Comparison of ENCODE assay signal across 28 cellular contexts in genomic region chr11:73293356-73293936, GRCh38. TPM values are rescaled to one million over a fixed set of nuclear protein-coding genes. Genes with fewer than 3 reads are reported as not detected.
DNase-seq lines count a peak whose midpoint lies in the region; ATAC-seq, FAIRE-seq and TF ChIP-seq lines count a peak whose summit lies in the region.
"Had no signal": no experiment of that assay in that cellular context is flagged by ENCODE, and none has a peak within 500 bp of the region (broad histone marks: within the 10 kb centered on the region; RNA-seq: fewer than 3 reads in every experiment).

No MANE protein-coding gene starts in this region.

- DNase-seq in HFFc6 (no peak), kidney (peak; percentile 72), trophoblast cell (no peak), omental fat pad (ENCODE audit: low spot score) (no peak), cerebellum (ENCODE audit: low spot score) (no peak), erythroblast (lab: John Stamatoyannopoulos, UW) (no peak)
- DNase-seq: AML-193, Calu3, DMS153, DND-41, HCEC 1CT, NCI-H1092, NCI-H1417 treated with DMSO at 0.1 percent for 48 hours, NCI-H1694 treated with DMSO at 0.1 percent for 48 hours, NCI-H2081, NCI-H2227 treated with DMSO at 0.1 percent for 48 hours, NCI-H69, SHP77 had no signal

- no peak overlapping the region for H3K18ac ChIP-seq in trophoblast cell (ENCODE audit: low read length)

- H3K36me3 ChIP-seq in BLaER1: no peaks in the 10 kb centered on the region
- no peaks in the 10 kb centered on the region for H3K36me3 ChIP-seq in kidney (ENCODE audit: control insufficient read depth in 1 of 2, insufficient read depth in 2 of 2, low read length in 2 of 2)
- peaks cover 25 to 33% of the 10 kb centered on the region in 2 experiments for H3K36me3 ChIP-seq in trophoblast cell (ENCODE audit: control insufficient read depth in 1 of 2, insufficient read depth in 2 of 2, low read length in 2 of 2)

- no peak overlapping the region for H2BK5ac ChIP-seq in trophoblast cell (ENCODE audit: low read depth, low read length, poor library complexity)

- FAIRE-seq in kidney (lab: Jason Lieb, UNC): no peak
- FAIRE-seq: A549, H1 had no signal

- H3K9me3 ChIP-seq in BLaER1 (no peaks in the 10 kb centered on the region), kidney (ENCODE audit: control insufficient read depth in 1 of 2, low read length in 2 of 2) (no peaks in the 10 kb centered on the region), trophoblast cell (ENCODE audit: insufficient read depth, low read depth, low read length) (no peaks in the 10 kb centered on the region)
- H3K9me3 ChIP-seq: A549 had no signal

- no peak overlapping the region for H2BK12ac ChIP-seq in trophoblast cell (ENCODE audit: low read length)

- peaks cover 6% of the 10 kb centered on the region for H3K79me2 ChIP-seq in trophoblast cell (ENCODE audit: control insufficient read depth, insufficient read depth, low read length, poor library complexity)

- intact Hi-C loops in kidney (cut with DNase I): loop anchor here (10.0 kb wide), 1 partner anchor 101 kb away; no protein-coding TSS in a partner anchor

- no peak overlapping the region for H4K91ac ChIP-seq in trophoblast cell (ENCODE audit: low read depth, low read length)

- no peak overlapping the region for H2BK120ac ChIP-seq in trophoblast cell (ENCODE audit: insufficient read depth, low read length, poor library complexity)

- H2AFZ ChIP-seq in trophoblast cell (ENCODE audit: insufficient read depth, low read length, poor library complexity): no peak overlapping the region

- no peak overlapping the region for H4K12ac ChIP-seq in trophoblast cell (ENCODE audit: low read depth, low read length)

- H3K4me1 ChIP-seq in BLaER1 (peaks cover 46% of the 10 kb centered on the region), kidney (ENCODE audit: control insufficient read depth in 1 of 2, insufficient read depth in 1 of 2, low read depth in 1 of 2, low read length in 2 of 2) (peaks cover 10% of the 10 kb centered on the region in 2 donors), trophoblast cell (ENCODE audit: control insufficient read depth in 1 of 2, insufficient read depth in 2 of 2, low read length in 2 of 2) (peaks cover 8 to 25% of the 10 kb centered on the region in 2 experiments)

- H3K9me3 Mint-ChIP-seq in HFFc6: no peaks in the 10 kb centered on the region
- H3K9me3 Mint-ChIP-seq: CD14-positive monocyte had no signal

- peak overlapping the region; percentile 16 for H3K4ac ChIP-seq in trophoblast cell (ENCODE audit: low read depth, low read length)

- H3K79me1 ChIP-seq in trophoblast cell (ENCODE audit: low read length): peaks cover 4% of the 10 kb centered on the region

- H3K27ac Mint-ChIP-seq in HFFc6: peak overlapping the region; percentile 24; the same call in 1 of the 2 replicates

- no peaks in the 10 kb centered on the region for H3K27me3 Mint-ChIP-seq in HFFc6 (ENCODE audit: insufficient read depth)

- TF ChIP-seq POLR2A in erythroblast (IDR thresholded peaks at IDR 0.05; ENCODE audit: low read length): no peak

- whole genome bisulfite sequencing in trophoblast cell (ENCODE audit: extremely low coverage, insufficient coverage, insufficient read length): no CpG with 5 or more reads among the region's 4 CpGs

- H3K4me2 ChIP-seq in BLaER1 (peak overlapping the region; percentile 64), trophoblast cell (ENCODE audit: low read length) (no peak overlapping the region)
- H3K4me2 ChIP-seq: A549 had no signal

- no peak overlapping the region for H3K14ac ChIP-seq in trophoblast cell (ENCODE audit: low read length)

- H4K20me1 ChIP-seq in BLaER1: no peaks in the 10 kb centered on the region

- TF ChIP-seq CTCF in HFFc6 (IDR thresholded peaks at IDR 0.05) (no peak), kidney (IDR thresholded peaks at IDR 0.05; ENCODE audit: borderline replicate concordance, extremely low read depth, insufficient read depth) (no peak), omental fat pad (IDR thresholded peaks at IDR 0.05) (no peak)

- H3K27me3 ChIP-seq in BLaER1 (no peaks in the 10 kb centered on the region), trophoblast cell (ENCODE audit: insufficient read depth, low read length) (no peaks in the 10 kb centered on the region)

- no peak for ATAC-seq in omental fat pad (ENCODE audit: low FRiP score)
- ATAC-seq: A549, Panc1 had no signal

- H3K4me3 Mint-ChIP-seq in HFFc6: no peak overlapping the region

- H3K4me1 Mint-ChIP-seq in HFFc6 (ENCODE audit: low read depth): peaks cover 62% of the 10 kb centered on the region

- no peak overlapping the region for H2AK5ac ChIP-seq in trophoblast cell (ENCODE audit: low read length)

- H3K27ac ChIP-seq in BLaER1 (peak overlapping the region; percentile 42; the same call in 1 of the 2 replicates), kidney (ENCODE audit: low read depth in 2 of 2, low read length in 2 of 2) (no peak overlapping the region), trophoblast cell (ENCODE audit: low read depth, low read length) (no peak overlapping the region)
- H3K27ac ChIP-seq: A549, HL-60, RWPE1 had no signal

- no peaks in the 10 kb centered on the region for H3K36me3 Mint-ChIP-seq in HFFc6 (ENCODE audit: low read depth)

- H3K4me3 ChIP-seq in BLaER1 (no peak overlapping the region), kidney (ENCODE audit: low read length in 2 of 2) (no peak overlapping the region), trophoblast cell (ENCODE audit: low read depth, low read length) (no peak overlapping the region)
- H3K4me3 ChIP-seq: A549 had no signal

- no peak overlapping the region for H4K8ac ChIP-seq in trophoblast cell (ENCODE audit: low read depth, low read length)

- no peak overlapping the region for H3K23ac ChIP-seq in trophoblast cell (ENCODE audit: low read length)

- H3K9ac ChIP-seq in BLaER1 (peak overlapping the region; percentile 39; the same call in 1 of the 2 replicates), kidney (ENCODE audit: low read length in 2 of 2) (no peak overlapping the region), trophoblast cell (ENCODE audit: low read length) (no peak overlapping the region)

RNA-seq across cellular contexts. Expression of gene ARHGEF17, which starts 14.6 kb away (rescaled TPM):
- 100 to 1,000 TPM in 2 of 6 experiments, 10 to 100 TPM in 4; 84.6 to 112 (median 92.1) TPM for total RNA-seq in HFFc6 (2021; fragmentation: NEBNext Ultra II Directional; extraction: Animal tissue kit (Norgen Biotek cat#: 25700))
- total RNA-seq in kidney (68.2 TPM), omental fat pad (10 to 100 TPM; 27.3 to 80.7 (median 31.9) TPM), cerebellum (33.0 TPM)
- polyA plus RNA-seq in kidney (ENCODE audit: insufficient read depth, low read depth, low replicate concordance): 36.6 TPM
- 31.0 and 31.5 TPM in 2 replicates for polyA plus RNA-seq in trophoblast cell (2013)

RNA-seq across cellular contexts. Expression of gene P2RY6, which starts 21.3 kb away (rescaled TPM):
- total RNA-seq in HFFc6 (2021; fragmentation: NEBNext Ultra II Directional; extraction: Animal tissue kit (Norgen Biotek cat#: 25700)): 1 to 10 TPM in 4 of 6 experiments, under 1 TPM in 2; 0.54 to 2.4 (median 1.9) TPM
- total RNA-seq in kidney (17.9 TPM), omental fat pad (1 to 10 TPM; 1.0 to 4.2 (median 2.4) TPM), cerebellum (0.27 TPM)
- polyA plus RNA-seq in kidney (ENCODE audit: insufficient read depth, low read depth, low replicate concordance): 6.7 TPM
- polyA plus RNA-seq in trophoblast cell (2013): 45.7 and 47.8 TPM in 2 replicates
- total RNA-seq: Calu3, H1, NCI-H460, OCI-LY7, SK-MEL-5 had no signal
